In the genomic region with DNA sequence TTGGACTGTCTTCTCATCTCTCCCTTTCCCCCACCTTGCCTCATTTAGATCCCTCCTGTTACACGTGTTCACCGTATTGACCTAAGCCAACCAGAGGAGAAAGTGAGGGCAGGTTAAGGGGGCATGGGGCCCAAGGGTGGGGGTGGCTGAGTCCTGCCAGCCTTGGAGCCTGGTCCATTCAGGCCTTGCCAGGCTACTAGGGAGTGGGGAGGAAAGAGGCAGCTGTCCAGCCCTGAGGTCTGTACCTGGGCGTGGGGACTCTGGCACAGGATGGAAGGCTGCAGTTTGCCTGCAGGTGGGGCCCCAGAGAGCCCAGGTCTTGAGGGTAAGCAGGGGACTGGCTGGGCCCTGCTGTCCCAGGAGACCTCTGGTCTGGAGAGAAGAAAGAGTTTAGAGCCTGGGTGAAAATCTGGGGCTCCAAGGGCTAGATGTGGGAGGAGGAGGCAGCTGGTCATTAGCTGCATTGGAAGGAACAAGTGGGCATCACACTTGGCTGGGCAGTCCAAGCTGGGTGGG, we compare ENCODE assay signal across 1 cellular context.
A peak's percentile ranks its signal among the peaks of the same experiment; 100 is the strongest.
TF ChIP-seq lines count a peak whose summit lies in the region.

No MANE protein-coding gene starts in this region.

TF ChIP-seq in GM12878, 131 proteins besides CTCF, POLR2A, EP300 and RAD21 (continued from another document):
- TF ChIP-seq, protein P1, sequence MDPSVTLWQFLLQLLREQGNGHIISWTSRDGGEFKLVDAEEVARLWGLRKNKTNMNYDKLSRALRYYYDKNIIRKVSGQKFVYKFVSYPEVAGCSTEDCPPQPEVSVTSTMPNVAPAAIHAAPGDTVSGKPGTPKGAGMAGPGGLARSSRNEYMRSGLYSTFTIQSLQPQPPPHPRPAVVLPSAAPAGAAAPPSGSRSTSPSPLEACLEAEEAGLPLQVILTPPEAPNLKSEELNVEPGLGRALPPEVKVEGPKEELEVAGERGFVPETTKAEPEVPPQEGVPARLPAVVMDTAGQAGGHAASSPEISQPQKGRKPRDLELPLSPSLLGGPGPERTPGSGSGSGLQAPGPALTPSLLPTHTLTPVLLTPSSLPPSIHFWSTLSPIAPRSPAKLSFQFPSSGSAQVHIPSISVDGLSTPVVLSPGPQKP (IDR thresholded peaks at IDR 0.05; ENCODE audit: low read depth, low read length) = no peak
- TF ChIP-seq MEF2B (IDR thresholded peaks at IDR 0.05; ENCODE audit: partially characterized antibody, poor library complexity, severe bottlenecking) (peak; percentile 71), RCOR1 (conservative IDR thresholded peaks at IDR 0.05; ENCODE audit: low read depth, low read length) (no peak), IKZF2 (IDR thresholded peaks at IDR 0.05) (no peak), SPI1 (IDR thresholded peaks at IDR 0.05; ENCODE audit: borderline replicate concordance, insufficient read depth, low read depth, low read length) (no peak), BACH1 (IDR thresholded peaks at IDR 0.05; ENCODE audit: borderline replicate concordance) (no peak), NR2C1 (IDR thresholded peaks at IDR 0.05) (0 out of 2 replicates have a peak, but pooled peaks have one; percentile 6), HDGF (IDR thresholded peaks at IDR 0.05) (peak; percentile 56), FOS (IDR thresholded peaks at IDR 0.05; ENCODE audit: borderline replicate concordance, extremely low read depth, insufficient read length) (no peak), NR2F1 (conservative IDR thresholded peaks at IDR 0.05) (0 out of 2 replicates have a peak, but pooled peaks have one; percentile 32), NRF1 (conservative IDR thresholded peaks at IDR 0.05; ENCODE audit: low read depth, low read length) (no peak), SMC3 (IDR thresholded peaks at IDR 0.05; ENCODE audit: borderline replicate concordance, low read length) (peak; percentile 8; the same call in 1 of the 2 replicates), EED (IDR thresholded peaks at IDR 0.05; ENCODE audit: low read depth) (no peak), SMAD5 (IDR thresholded peaks at IDR 0.05; ENCODE audit: low read depth) (0 out of 2 replicates have a peak, but pooled peaks have one; percentile 38), GATAD2B (conservative IDR thresholded peaks at IDR 0.05; ENCODE audit: low read depth) (no peak), MTA3 (IDR thresholded peaks at IDR 0.05; ENCODE audit: borderline replicate concordance, low read length) (no peak), IKZF1 (conservative IDR thresholded peaks at IDR 0.05) (no peak), ETV6 (conservative IDR thresholded peaks at IDR 0.05 in 1 of 2, IDR thresholded peaks at IDR 0.05 in 1 of 2; ENCODE audit: borderline replicate concordance in 1 of 2, low read depth in 1 of 2) (no peak), ATF7 (IDR thresholded peaks at IDR 0.05; ENCODE audit: low read depth) (no peak), ZBED1 (IDR thresholded peaks at IDR 0.05; ENCODE audit: borderline replicate concordance) (no peak), LARP7 (IDR thresholded peaks at IDR 0.05) (no peak), CREM (IDR thresholded peaks at IDR 0.05; ENCODE audit: low read depth) (no peak)
- TF ChIP-seq, protein P2, sequence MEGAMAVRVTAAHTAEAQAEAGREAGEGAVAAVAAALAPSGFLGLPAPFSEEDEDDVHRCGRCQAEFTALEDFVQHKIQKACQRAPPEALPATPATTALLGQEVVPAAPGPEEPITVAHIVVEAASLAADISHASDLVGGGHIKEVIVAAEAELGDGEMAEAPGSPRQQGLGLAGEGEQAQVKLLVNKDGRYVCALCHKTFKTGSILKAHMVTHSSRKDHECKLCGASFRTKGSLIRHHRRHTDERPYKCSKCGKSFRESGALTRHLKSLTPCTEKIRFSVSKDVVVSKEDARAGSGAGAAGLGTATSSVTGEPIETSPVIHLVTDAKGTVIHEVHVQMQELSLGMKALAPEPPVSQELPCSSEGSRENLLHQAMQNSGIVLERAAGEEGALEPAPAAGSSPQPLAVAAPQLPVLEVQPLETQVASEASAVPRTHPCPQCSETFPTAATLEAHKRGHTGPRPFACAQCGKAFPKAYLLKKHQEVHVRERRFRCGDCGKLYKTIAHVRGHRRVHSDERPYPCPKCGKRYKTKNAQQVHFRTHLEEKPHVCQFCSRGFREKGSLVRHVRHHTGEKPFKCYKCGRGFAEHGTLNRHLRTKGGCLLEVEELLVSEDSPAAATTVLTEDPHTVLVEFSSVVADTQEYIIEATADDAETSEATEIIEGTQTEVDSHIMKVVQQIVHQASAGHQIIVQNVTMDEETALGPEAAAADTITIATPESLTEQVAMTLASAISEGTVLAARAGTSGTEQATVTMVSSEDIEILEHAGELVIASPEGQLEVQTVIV (IDR thresholded peaks at IDR 0.05; ENCODE audit: borderline replicate concordance, partially characterized antibody) = no peak
- TF ChIP-seq, protein P3, sequence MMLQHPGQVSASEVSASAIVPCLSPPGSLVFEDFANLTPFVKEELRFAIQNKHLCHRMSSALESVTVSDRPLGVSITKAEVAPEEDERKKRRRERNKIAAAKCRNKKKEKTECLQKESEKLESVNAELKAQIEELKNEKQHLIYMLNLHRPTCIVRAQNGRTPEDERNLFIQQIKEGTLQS (IDR thresholded peaks at IDR 0.05; ENCODE audit: borderline replicate concordance, extremely low read depth, low read depth, low read length) = no peak
- TF ChIP-seq, protein P4, sequence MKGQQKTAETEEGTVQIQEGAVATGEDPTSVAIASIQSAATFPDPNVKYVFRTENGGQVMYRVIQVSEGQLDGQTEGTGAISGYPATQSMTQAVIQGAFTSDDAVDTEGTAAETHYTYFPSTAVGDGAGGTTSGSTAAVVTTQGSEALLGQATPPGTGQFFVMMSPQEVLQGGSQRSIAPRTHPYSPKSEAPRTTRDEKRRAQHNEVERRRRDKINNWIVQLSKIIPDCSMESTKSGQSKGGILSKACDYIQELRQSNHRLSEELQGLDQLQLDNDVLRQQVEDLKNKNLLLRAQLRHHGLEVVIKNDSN (IDR thresholded peaks at IDR 0.05; ENCODE audit: borderline replicate concordance, extremely low read length, insufficient read depth, low read depth, low read length) = no peak
- TF ChIP-seq, protein P5, sequence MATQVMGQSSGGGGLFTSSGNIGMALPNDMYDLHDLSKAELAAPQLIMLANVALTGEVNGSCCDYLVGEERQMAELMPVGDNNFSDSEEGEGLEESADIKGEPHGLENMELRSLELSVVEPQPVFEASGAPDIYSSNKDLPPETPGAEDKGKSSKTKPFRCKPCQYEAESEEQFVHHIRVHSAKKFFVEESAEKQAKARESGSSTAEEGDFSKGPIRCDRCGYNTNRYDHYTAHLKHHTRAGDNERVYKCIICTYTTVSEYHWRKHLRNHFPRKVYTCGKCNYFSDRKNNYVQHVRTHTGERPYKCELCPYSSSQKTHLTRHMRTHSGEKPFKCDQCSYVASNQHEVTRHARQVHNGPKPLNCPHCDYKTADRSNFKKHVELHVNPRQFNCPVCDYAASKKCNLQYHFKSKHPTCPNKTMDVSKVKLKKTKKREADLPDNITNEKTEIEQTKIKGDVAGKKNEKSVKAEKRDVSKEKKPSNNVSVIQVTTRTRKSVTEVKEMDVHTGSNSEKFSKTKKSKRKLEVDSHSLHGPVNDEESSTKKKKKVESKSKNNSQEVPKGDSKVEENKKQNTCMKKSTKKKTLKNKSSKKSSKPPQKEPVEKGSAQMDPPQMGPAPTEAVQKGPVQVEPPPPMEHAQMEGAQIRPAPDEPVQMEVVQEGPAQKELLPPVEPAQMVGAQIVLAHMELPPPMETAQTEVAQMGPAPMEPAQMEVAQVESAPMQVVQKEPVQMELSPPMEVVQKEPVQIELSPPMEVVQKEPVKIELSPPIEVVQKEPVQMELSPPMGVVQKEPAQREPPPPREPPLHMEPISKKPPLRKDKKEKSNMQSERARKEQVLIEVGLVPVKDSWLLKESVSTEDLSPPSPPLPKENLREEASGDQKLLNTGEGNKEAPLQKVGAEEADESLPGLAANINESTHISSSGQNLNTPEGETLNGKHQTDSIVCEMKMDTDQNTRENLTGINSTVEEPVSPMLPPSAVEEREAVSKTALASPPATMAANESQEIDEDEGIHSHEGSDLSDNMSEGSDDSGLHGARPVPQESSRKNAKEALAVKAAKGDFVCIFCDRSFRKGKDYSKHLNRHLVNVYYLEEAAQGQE (IDR thresholded peaks at IDR 0.05; ENCODE audit: low read depth, low read length) = peak; percentile 37; the same call in 1 of the 2 replicates
- TF ChIP-seq, protein P6, sequence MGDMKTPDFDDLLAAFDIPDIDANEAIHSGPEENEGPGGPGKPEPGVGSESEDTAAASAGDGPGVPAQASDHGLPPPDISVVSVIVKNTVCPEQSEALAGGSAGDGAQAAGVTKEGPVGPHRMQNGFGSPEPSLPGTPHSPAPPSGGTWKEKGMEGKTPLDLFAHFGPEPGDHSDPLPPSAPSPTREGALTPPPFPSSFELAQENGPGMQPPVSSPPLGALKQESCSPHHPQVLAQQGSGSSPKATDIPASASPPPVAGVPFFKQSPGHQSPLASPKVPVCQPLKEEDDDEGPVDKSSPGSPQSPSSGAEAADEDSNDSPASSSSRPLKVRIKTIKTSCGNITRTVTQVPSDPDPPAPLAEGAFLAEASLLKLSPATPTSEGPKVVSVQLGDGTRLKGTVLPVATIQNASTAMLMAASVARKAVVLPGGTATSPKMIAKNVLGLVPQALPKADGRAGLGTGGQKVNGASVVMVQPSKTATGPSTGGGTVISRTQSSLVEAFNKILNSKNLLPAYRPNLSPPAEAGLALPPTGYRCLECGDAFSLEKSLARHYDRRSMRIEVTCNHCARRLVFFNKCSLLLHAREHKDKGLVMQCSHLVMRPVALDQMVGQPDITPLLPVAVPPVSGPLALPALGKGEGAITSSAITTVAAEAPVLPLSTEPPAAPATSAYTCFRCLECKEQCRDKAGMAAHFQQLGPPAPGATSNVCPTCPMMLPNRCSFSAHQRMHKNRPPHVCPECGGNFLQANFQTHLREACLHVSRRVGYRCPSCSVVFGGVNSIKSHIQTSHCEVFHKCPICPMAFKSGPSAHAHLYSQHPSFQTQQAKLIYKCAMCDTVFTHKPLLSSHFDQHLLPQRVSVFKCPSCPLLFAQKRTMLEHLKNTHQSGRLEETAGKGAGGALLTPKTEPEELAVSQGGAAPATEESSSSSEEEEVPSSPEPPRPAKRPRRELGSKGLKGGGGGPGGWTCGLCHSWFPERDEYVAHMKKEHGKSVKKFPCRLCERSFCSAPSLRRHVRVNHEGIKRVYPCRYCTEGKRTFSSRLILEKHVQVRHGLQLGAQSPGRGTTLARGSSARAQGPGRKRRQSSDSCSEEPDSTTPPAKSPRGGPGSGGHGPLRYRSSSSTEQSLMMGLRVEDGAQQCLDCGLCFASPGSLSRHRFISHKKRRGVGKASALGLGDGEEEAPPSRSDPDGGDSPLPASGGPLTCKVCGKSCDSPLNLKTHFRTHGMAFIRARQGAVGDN (IDR thresholded peaks at IDR 0.05) = peak; percentile 64; the same call in 1 of the 2 replicates
- TF ChIP-seq, protein P7, sequence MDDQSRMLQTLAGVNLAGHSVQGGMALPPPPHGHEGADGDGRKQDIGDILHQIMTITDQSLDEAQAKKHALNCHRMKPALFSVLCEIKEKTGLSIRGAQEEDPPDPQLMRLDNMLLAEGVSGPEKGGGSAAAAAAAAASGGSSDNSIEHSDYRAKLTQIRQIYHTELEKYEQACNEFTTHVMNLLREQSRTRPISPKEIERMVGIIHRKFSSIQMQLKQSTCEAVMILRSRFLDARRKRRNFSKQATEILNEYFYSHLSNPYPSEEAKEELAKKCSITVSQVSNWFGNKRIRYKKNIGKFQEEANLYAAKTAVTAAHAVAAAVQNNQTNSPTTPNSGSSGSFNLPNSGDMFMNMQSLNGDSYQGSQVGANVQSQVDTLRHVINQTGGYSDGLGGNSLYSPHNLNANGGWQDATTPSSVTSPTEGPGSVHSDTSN (IDR thresholded peaks at IDR 0.05; ENCODE audit: insufficient replicate concordance, low read depth, low read length) = no peak
- TF ChIP-seq, protein P8, sequence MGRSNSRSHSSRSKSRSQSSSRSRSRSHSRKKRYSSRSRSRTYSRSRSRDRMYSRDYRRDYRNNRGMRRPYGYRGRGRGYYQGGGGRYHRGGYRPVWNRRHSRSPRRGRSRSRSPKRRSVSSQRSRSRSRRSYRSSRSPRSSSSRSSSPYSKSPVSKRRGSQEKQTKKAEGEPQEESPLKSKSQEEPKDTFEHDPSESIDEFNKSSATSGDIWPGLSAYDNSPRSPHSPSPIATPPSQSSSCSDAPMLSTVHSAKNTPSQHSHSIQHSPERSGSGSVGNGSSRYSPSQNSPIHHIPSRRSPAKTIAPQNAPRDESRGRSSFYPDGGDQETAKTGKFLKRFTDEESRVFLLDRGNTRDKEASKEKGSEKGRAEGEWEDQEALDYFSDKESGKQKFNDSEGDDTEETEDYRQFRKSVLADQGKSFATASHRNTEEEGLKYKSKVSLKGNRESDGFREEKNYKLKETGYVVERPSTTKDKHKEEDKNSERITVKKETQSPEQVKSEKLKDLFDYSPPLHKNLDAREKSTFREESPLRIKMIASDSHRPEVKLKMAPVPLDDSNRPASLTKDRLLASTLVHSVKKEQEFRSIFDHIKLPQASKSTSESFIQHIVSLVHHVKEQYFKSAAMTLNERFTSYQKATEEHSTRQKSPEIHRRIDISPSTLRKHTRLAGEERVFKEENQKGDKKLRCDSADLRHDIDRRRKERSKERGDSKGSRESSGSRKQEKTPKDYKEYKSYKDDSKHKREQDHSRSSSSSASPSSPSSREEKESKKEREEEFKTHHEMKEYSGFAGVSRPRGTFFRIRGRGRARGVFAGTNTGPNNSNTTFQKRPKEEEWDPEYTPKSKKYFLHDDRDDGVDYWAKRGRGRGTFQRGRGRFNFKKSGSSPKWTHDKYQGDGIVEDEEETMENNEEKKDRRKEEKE (IDR thresholded peaks at IDR 0.05) = no peak
